In the genomic region with DNA sequence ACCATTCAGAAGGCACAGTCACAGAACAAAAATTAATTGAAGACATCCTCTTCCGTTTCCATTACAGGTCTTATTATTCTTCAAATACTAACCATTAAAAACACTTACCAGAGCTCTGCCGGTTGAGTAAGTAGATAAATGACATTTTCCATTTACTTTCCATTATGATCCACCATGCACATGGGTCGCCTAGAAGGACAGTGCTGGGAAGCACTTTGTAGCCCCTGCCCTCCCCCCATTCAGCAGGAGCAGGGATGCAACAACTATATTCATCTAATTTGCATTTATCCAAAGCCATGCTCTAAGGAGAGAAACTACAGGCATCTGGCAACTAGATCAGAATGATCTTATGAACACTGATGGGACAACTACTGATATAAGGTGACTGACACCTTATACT, we compare ENCODE assay signal across 15 cellular contexts.
"Had no signal": no experiment of that assay in that cellular context is flagged by ENCODE, and none has a peak within 500 bp of the region (broad histone marks: within the 10 kb centered on the region; RNA-seq: fewer than 3 reads in every experiment).

No MANE protein-coding gene starts in this region.

- H3K9me3 ChIP-seq: sigmoid colon, spleen, thoracic aorta had no signal

- DNase-seq: activated CD4-positive, alpha-beta T cell treated with anti-CD3 and anti-CD28 coated beads, Interleukin-2, amount 10 ng/mL, durations not matched to agents 24 days and 14 days; activated effector memory CD4-positive, alpha-beta T cell treated with anti-CD3 and anti-CD28 coated beads, Interleukin-2, amount 50 U/mL, for 16 hours; activated naive CD8-positive, alpha-beta T cell treated with anti-CD3 and anti-CD28 coated beads, Interleukin-2, amount 50 U/mL, for 24 hours; aorta; dermis blood vessel endothelial cell; effector memory CD8-positive, alpha-beta T cell; foreskin keratinocyte; immature natural killer cell; midbrain; sigmoid colon; spleen had no signal

- H3K27me3 Mint-ChIP-seq: activated CD4-positive, alpha-beta T cell treated with anti-CD3 and anti-CD28 coated beads, Interleukin-2, amount 10 ng/mL, durations not matched to agents 24 days and 14 days; activated naive CD8-positive, alpha-beta T cell treated with anti-CD3 and anti-CD28 coated beads, Interleukin-2, amount 50 U/mL, for 24 hours; effector memory CD8-positive, alpha-beta T cell had no signal

- H3K4me1 Mint-ChIP-seq: WTC11 had no signal

- H3K9me3 Mint-ChIP-seq: activated CD4-positive, alpha-beta T cell treated with anti-CD3 and anti-CD28 coated beads, Interleukin-2, amount 10 ng/mL, durations not matched to agents 24 days and 14 days; activated naive CD8-positive, alpha-beta T cell treated with anti-CD3 and anti-CD28 coated beads, Interleukin-2, amount 50 U/mL, for 24 hours; effector memory CD8-positive, alpha-beta T cell; immature natural killer cell had no signal

- ATAC-seq: activated naive CD8-positive, alpha-beta T cell treated with anti-CD3 and anti-CD28 coated beads, Interleukin-2, amount 50 U/mL, for 24 hours; effector memory CD8-positive, alpha-beta T cell; foreskin keratinocyte; WTC11 had no signal

- H3K4me3 Mint-ChIP-seq: activated CD4-positive, alpha-beta T cell treated with anti-CD3 and anti-CD28 coated beads, Interleukin-2, amount 10 ng/mL, durations not matched to agents 24 days and 14 days; activated naive CD8-positive, alpha-beta T cell treated with anti-CD3 and anti-CD28 coated beads, Interleukin-2, amount 50 U/mL, for 24 hours; effector memory CD8-positive, alpha-beta T cell; immature natural killer cell; neural progenitor cell; WTC11 had no signal

- H3K36me3 ChIP-seq: neural progenitor cell, sigmoid colon, thoracic aorta had no signal

- H3K4me1 ChIP-seq: foreskin keratinocyte, neural progenitor cell had no signal

- H3K27ac Mint-ChIP-seq: activated CD4-positive, alpha-beta T cell treated with anti-CD3 and anti-CD28 coated beads, Interleukin-2, amount 10 ng/mL, durations not matched to agents 24 days and 14 days; neural progenitor cell; WTC11 had no signal

- H3K4me3 ChIP-seq: lung, neural progenitor cell, sigmoid colon, spleen, thoracic aorta had no signal

- H3K27ac ChIP-seq: foreskin keratinocyte, neural progenitor cell, spleen, thoracic aorta had no signal

- H3K27me3 ChIP-seq: foreskin keratinocyte, neural progenitor cell, sigmoid colon, spleen had no signal
